20 cellular contexts compared by ENCODE assay signal in the genomic region with DNA sequence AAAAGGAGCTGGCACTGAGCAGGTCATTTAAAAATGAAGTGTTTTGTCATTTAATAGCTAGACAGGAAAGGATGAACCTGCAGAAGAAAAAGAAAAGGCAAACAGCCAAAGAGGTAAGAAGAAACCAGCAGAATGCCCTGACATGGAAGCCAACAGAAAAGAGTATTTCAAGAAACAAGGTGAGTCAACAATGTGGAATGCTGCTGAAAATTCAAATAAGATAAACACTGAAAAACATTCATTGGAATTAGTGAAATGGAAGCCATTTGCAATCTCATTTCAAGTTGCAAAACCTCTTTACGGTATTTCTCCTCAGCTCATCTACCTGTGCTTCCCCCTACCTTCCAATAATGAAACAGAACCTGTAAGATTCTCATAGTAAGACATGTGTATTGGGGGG. TPM values are rescaled to one million over a fixed set of nuclear protein-coding genes. Genes with fewer than 3 reads are reported as not detected.
A peak's percentile ranks its signal among the peaks of the same experiment; 100 is the strongest.
DNase-seq lines count a peak whose midpoint lies in the region; ATAC-seq and TF ChIP-seq lines count a peak whose summit lies in the region.
"Had no signal": no experiment of that assay in that cellular context is flagged by ENCODE, and none has a peak within 500 bp of the region (broad histone marks: within the 10 kb centered on the region; RNA-seq: fewer than 3 reads in every experiment).

No MANE protein-coding gene starts in this region.

- no peak overlapping the region for H2AK5ac ChIP-seq in mesenchymal stem cell (ENCODE audit: low read length, severe bottlenecking)

- TF ChIP-seq CTCF in endodermal cell (conservative IDR thresholded peaks at IDR 0.05), result no peak
- TF ChIP-seq CTCF in CD8-positive, alpha-beta T cell (IDR thresholded peaks at IDR 0.05), result no peak

- ATAC-seq in CD8-positive, alpha-beta T cell, result no peak
- ATAC-seq in activated T-cell treated with anti-CD3 and anti-CD28 coated beads, Interleukin-2, amount 50 U/mL, for 4 hours, result no peak
- ATAC-seq: stimulated activated memory B cell treated with anti-CD40 and anti-IgM and Interleukin-4, amounts not matched to agents 10 μg/mL and 1 μg/mL and 100 μg/mL, for 72 hours had no signal

- no peak overlapping the region for H2BK12ac ChIP-seq in mesenchymal stem cell (ENCODE audit: low read length in 2 of 2)

- no peak overlapping the region for H2BK15ac ChIP-seq in mesenchymal stem cell (ENCODE audit: low read depth, poor library complexity, severe bottlenecking)

- intact Hi-C loops in CD8-positive, alpha-beta T cell (cut with DNase I, micrococcal nuclease), result no loop called here

- H2BK120ac ChIP-seq in mesenchymal stem cell (ENCODE audit: low read depth, low read length), result no peak overlapping the region

- POLR2A ChIA-PET in CD8-positive, alpha-beta T cell (lab: Charles Lee), result no interaction called here

- peaks cover 10% of the 10 kb centered on the region for H3K4me1 Mint-ChIP-seq in endodermal cell
- no peaks in the 10 kb centered on the region for H3K4me1 Mint-ChIP-seq in CD8-positive, alpha-beta T cell (ENCODE audit: low read depth)
- H3K4me1 Mint-ChIP-seq in activated T-cell treated with anti-CD3 and anti-CD28 coated beads, Interleukin-2, amount 50 U/mL, for 4 hours (ENCODE audit: low read depth), result no peaks in the 10 kb centered on the region
- H3K4me1 Mint-ChIP-seq: neural crest cell; stimulated activated memory B cell treated with anti-CD40 and anti-IgM and Interleukin-4, amounts not matched to agents 10 μg/mL and 1 μg/mL and 100 μg/mL, for 72 hours had no signal

- H3K27me3 Mint-ChIP-seq in endodermal cell (ENCODE audit: insufficient read depth), result no peaks in the 10 kb centered on the region
- peaks cover 2% of the 10 kb centered on the region for H3K27me3 Mint-ChIP-seq in CD8-positive, alpha-beta T cell (ENCODE audit: low read depth)
- peaks cover 2% of the 10 kb centered on the region for H3K27me3 Mint-ChIP-seq in activated T-cell treated with anti-CD3 and anti-CD28 coated beads, Interleukin-2, amount 50 U/mL, for 4 hours (ENCODE audit: low read depth)

- H3K14ac ChIP-seq in mesenchymal stem cell (ENCODE audit: low read length in 2 of 2), result no peak overlapping the region

- H3K27me3 ChIP-seq in endodermal cell (ENCODE audit: control insufficient read depth, insufficient read depth, low read length, poor library complexity, severe bottlenecking) (no peaks in the 10 kb centered on the region), mesenchymal stem cell (ENCODE audit: control insufficient read depth in 1 of 2, insufficient read depth in 1 of 2, low read length in 2 of 2) (no peaks in the 10 kb centered on the region)
- no peaks in the 10 kb centered on the region for H3K27me3 ChIP-seq in CD8-positive, alpha-beta T cell (ENCODE audit: insufficient read depth, low read length)
- H3K27me3 ChIP-seq: MG63 had no signal

- H3K79me1 ChIP-seq in mesenchymal stem cell (replicated peaks; ENCODE audit: low read length, poor library complexity, severe bottlenecking), result peaks cover 2% of the 10 kb centered on the region

- CTCF ChIA-PET in CD8-positive, alpha-beta T cell (lab: Charles Lee), result no interaction called here

- no peak overlapping the region for H3K18ac ChIP-seq in mesenchymal stem cell (ENCODE audit: low read depth in 1 of 2, low read length in 2 of 2)

- H4K8ac ChIP-seq in mesenchymal stem cell (ENCODE audit: low read length), result no peak overlapping the region

- no peak overlapping the region for H3K4me2 ChIP-seq in mesenchymal stem cell (ENCODE audit: low read length, poor library complexity, severe bottlenecking)

- H3K27ac ChIP-seq in endodermal cell (ENCODE audit: low read depth, low read length) (no peak overlapping the region), mesenchymal stem cell (ENCODE audit: low read length, poor library complexity, severe bottlenecking) (peak overlapping the region; percentile 65)
- H3K27ac ChIP-seq in CD8-positive, alpha-beta T cell (ENCODE audit: low read depth, low read length), result no peak overlapping the region
- H3K27ac ChIP-seq: C4-2B, SK-N-MC had no signal

- no peak overlapping the region for H3K4me3 Mint-ChIP-seq in endodermal cell
- H3K4me3 Mint-ChIP-seq in CD8-positive, alpha-beta T cell, result no peak overlapping the region
- H3K4me3 Mint-ChIP-seq in activated T-cell treated with anti-CD3 and anti-CD28 coated beads, Interleukin-2, amount 50 U/mL, for 4 hours, result no peak overlapping the region
- H3K4me3 Mint-ChIP-seq: neural crest cell; stimulated activated memory B cell treated with anti-CD40 and anti-IgM and Interleukin-4, amounts not matched to agents 10 μg/mL and 1 μg/mL and 100 μg/mL, for 72 hours had no signal

- H2BK5ac ChIP-seq in mesenchymal stem cell (ENCODE audit: low read depth, low read length, poor library complexity, severe bottlenecking), result no peak overlapping the region

- H3K9ac ChIP-seq in endodermal cell (ENCODE audit: extremely low read depth, low read length, poor library complexity, severe bottlenecking), result no peak overlapping the region
- H3K9ac ChIP-seq in mesenchymal stem cell (ENCODE audit: low read length), result no peak overlapping the region

- H2AFZ ChIP-seq in mesenchymal stem cell (ENCODE audit: low read depth, low read length), result no peak overlapping the region

- WGBS in endodermal cell (ENCODE audit: insufficient coverage in 1 of 2, insufficient read length in 1 of 2), 2 experiments, result 86% methylated on average over 1 of the region's 1 CpG; no CpG with 5 or more reads in 1 of the 2 experiments
- WGBS in mesenchymal stem cell, result no CpG with 5 or more reads among the region's 1 CpG

- peak; percentile 61 for DNase-seq in EH (ENCODE audit: low read depth)
- DNase-seq in NCI-H226, result peak; percentile 71
- DNase-seq in endodermal cell, result no peak
- peak; percentile 59 for DNase-seq in mesenchymal stem cell
- no peak for DNase-seq in CD8-positive, alpha-beta T cell
- DNase-seq in activated T-cell treated with anti-CD3 and anti-CD28 coated beads, Interleukin-2, amount 50 U/mL, for 4 hours, result no peak
- DNase-seq in NCI-H345 (lab: John Stamatoyannopoulos, UW), result no peak
- DNase-seq in NCI-H2171 treated with DMSO at 0.1 percent for 48 hours (lab: John Stamatoyannopoulos, UW), result no peak
- DNase-seq: activated CD8-positive, alpha-beta memory T cell treated with anti-CD3 and anti-CD28 coated beads for 24 hours; activated gamma-delta T cell treated with Interleukin-2 at 50 U/mL for 16 hours; central memory CD4-positive, alpha-beta T cell; H7; hypothalamus; MG63; NCI-H2171 had no signal

- H3K9me3 ChIP-seq in endodermal cell (ENCODE audit: control insufficient read depth, low read length), result no peaks in the 10 kb centered on the region
- no peaks in the 10 kb centered on the region for H3K9me3 ChIP-seq in mesenchymal stem cell (ENCODE audit: control insufficient read depth, low read length)
- H3K9me3 ChIP-seq in CD8-positive, alpha-beta T cell (ENCODE audit: low read length), result no peaks in the 10 kb centered on the region
- H3K9me3 ChIP-seq: MG63 had no signal

- peaks cover 3% of the 10 kb centered on the region for H3K9me3 Mint-ChIP-seq in endodermal cell
- H3K9me3 Mint-ChIP-seq in CD8-positive, alpha-beta T cell, result no peaks in the 10 kb centered on the region
- H3K9me3 Mint-ChIP-seq in activated T-cell treated with anti-CD3 and anti-CD28 coated beads, Interleukin-2, amount 50 U/mL, for 4 hours, result no peaks in the 10 kb centered on the region
- H3K9me3 Mint-ChIP-seq: neural crest cell had no signal

- H3K23ac ChIP-seq in mesenchymal stem cell (ENCODE audit: low read length in 2 of 2), result no peak overlapping the region

- H3K36me3 Mint-ChIP-seq in endodermal cell (ENCODE audit: low read depth), result peaks cover 11% of the 10 kb centered on the region
- no peaks in the 10 kb centered on the region for H3K36me3 Mint-ChIP-seq in CD8-positive, alpha-beta T cell
- H3K36me3 Mint-ChIP-seq in activated T-cell treated with anti-CD3 and anti-CD28 coated beads, Interleukin-2, amount 50 U/mL, for 4 hours (ENCODE audit: insufficient read depth), result no peaks in the 10 kb centered on the region
- H3K36me3 Mint-ChIP-seq: stimulated activated memory B cell treated with anti-CD40 and anti-IgM and Interleukin-4, amounts not matched to agents 10 μg/mL and 1 μg/mL and 100 μg/mL, for 72 hours had no signal

- peak overlapping the region; percentile 46 for H3K27ac Mint-ChIP-seq in endodermal cell
- no peak overlapping the region for H3K27ac Mint-ChIP-seq in CD8-positive, alpha-beta T cell
- H3K27ac Mint-ChIP-seq: stimulated activated memory B cell treated with anti-CD40 and anti-IgM and Interleukin-4, amounts not matched to agents 10 μg/mL and 1 μg/mL and 100 μg/mL, for 72 hours had no signal

- H3K36me3 ChIP-seq in endodermal cell (ENCODE audit: control insufficient read depth, insufficient read depth, low read length) (no peaks in the 10 kb centered on the region), mesenchymal stem cell (ENCODE audit: control insufficient read depth in 1 of 2, insufficient read depth in 2 of 2, low read depth in 1 of 2, low read length in 2 of 2) (peaks cover 0 to 32% of the 10 kb centered on the region in 2 experiments)
- H3K36me3 ChIP-seq in CD8-positive, alpha-beta T cell (ENCODE audit: insufficient read depth, low read length), result no peaks in the 10 kb centered on the region

- no peaks in the 10 kb centered on the region for H3K4me1 ChIP-seq in endodermal cell (ENCODE audit: control insufficient read depth, insufficient read depth, low read length)
- H3K4me1 ChIP-seq in mesenchymal stem cell (ENCODE audit: control insufficient read depth, insufficient read depth, low read depth, low read length), result peaks cover 3% of the 10 kb centered on the region
- H3K4me1 ChIP-seq in CD8-positive, alpha-beta T cell (ENCODE audit: insufficient read depth, low read length), result no peaks in the 10 kb centered on the region

- H4K91ac ChIP-seq in mesenchymal stem cell (ENCODE audit: low read length), result no peak overlapping the region

- H3K4me3 ChIP-seq in endodermal cell (ENCODE audit: low read length) (no peak overlapping the region), mesenchymal stem cell (ENCODE audit: insufficient read depth in 1 of 2, low read depth in 1 of 2, low read length in 2 of 2) (no peak overlapping the region)
- no peak overlapping the region for H3K4me3 ChIP-seq in CD8-positive, alpha-beta T cell (ENCODE audit: low read depth, low read length)
- H3K4me3 ChIP-seq: lung, MG63, SK-N-MC had no signal

- H3K4ac ChIP-seq in mesenchymal stem cell (ENCODE audit: low read depth in 1 of 2, low read length in 2 of 2), result no peak overlapping the region

RNA-seq across cellular contexts. Expression of a gene that starts 59.6 kb away (rescaled TPM):
- 1 to 10 TPM; 6.0 to 8.1 TPM for total RNA-seq in endodermal cell
- 5.9 TPM for polyA plus RNA-seq in endodermal cell (2013, experiment 1 of 2)
- polyA plus RNA-seq in endodermal cell (2013, experiment 2 of 2), result 6.5 TPM
- 6.0 TPM for polyA plus RNA-seq in mesenchymal stem cell (2013, experiment 1 of 2)
- 6.4 TPM for polyA plus RNA-seq in mesenchymal stem cell (2013, experiment 2 of 2)
- 1 to 10 TPM; 2.1 to 2.2 TPM for total RNA-seq in CD8-positive, alpha-beta T cell
- under 1 TPM; 0.65 to 0.92 (median 0.68) TPM for total RNA-seq in activated T-cell treated with anti-CD3 and anti-CD28 coated beads, Interleukin-2, amount 50 U/mL, for 4 hours

RNA-seq across cellular contexts. Expression of a gene that starts 59.7 kb away (rescaled TPM):
- total RNA-seq in endodermal cell, result 100 to 1,000 TPM in 1 of 2 donors, 10 to 100 TPM in 1; 78.3 to 101 TPM
- polyA plus RNA-seq in endodermal cell (2013, experiment 1 of 2), result 44.9 TPM
- polyA plus RNA-seq in endodermal cell (2013, experiment 2 of 2), result 44.9 TPM
- 45.4 TPM for polyA plus RNA-seq in mesenchymal stem cell (2013, experiment 1 of 2)
- 46.8 TPM for polyA plus RNA-seq in mesenchymal stem cell (2013, experiment 2 of 2)
- total RNA-seq in CD8-positive, alpha-beta T cell, result 10 to 100 TPM; 25.8 to 26.4 TPM
- total RNA-seq in activated T-cell treated with anti-CD3 and anti-CD28 coated beads, Interleukin-2, amount 50 U/mL, for 4 hours, result 10 to 100 TPM; 13.6 to 14.9 (median 14.2) TPM

Comparison
In these comparisons a context has a peak if more than half of its experiments do, and no peak if none do; other contexts are left out.
1. DNase-seq: peak in EH (single experiment), NCI-H226 (single experiment) and mesenchymal stem cell (single experiment); none in endodermal cell (single experiment), CD8-positive, alpha-beta T cell (0 of 7), activated T-cell treated with anti-CD3 and anti-CD28 coated beads, Interleukin-2, amount 50 U/mL, for 4 hours (single experiment), NCI-H345 (single experiment) and NCI-H2171 treated with DMSO at 0.1 percent for 48 hours (single experiment).